In genomic region chr7:120991570-120991969, GRCh38 we compare ENCODE assay signal across 13 cellular contexts. TPM values are rescaled to one million over a fixed set of nuclear protein-coding genes. Genes with fewer than 3 reads are reported as not detected.
DNase-seq lines count a peak whose midpoint lies in the region; ATAC-seq and TF ChIP-seq lines count a peak whose summit lies in the region.
"Had no signal": no experiment of that assay in that cellular context is flagged by ENCODE, and none has a peak within 500 bp of the region (broad histone marks: within the 10 kb centered on the region; RNA-seq: fewer than 3 reads in every experiment).

No MANE protein-coding gene starts in this region.

- H3K36me3 ChIP-seq in MG63: peaks cover 17% of the 10 kb centered on the region
- H3K36me3 ChIP-seq in prostate gland: no peaks in the 10 kb centered on the region
- no peaks in the 10 kb centered on the region for H3K36me3 ChIP-seq in adrenal gland (replicated peaks in 1 of 2)

- DNase-seq in AG04449 (ENCODE audit: low read depth, low spot score) (no peak), MG63 (no peak), erythroblast (lab: John Stamatoyannopoulos, UW) (peak; percentile 18 to 36), prostate gland (ENCODE audit: low spot score) (no peak), adrenal gland (no peak), mucosa of gallbladder (ENCODE audit: low spot score) (no peak)
- DNase-seq: activated CD4-positive, CD25-positive, alpha-beta regulatory T cell; CD4-positive, alpha-beta memory T cell; effector memory CD4-positive, alpha-beta T cell; NCI-H187 had no signal

- H3K4me1 ChIP-seq in prostate gland (replicated peaks): no peaks in the 10 kb centered on the region
- H3K4me1 ChIP-seq in adrenal gland (replicated peaks in 1 of 2): peaks cover 7 to 32% of the 10 kb centered on the region in 2 donors

- H3K4me3 ChIP-seq in AG04449 (ENCODE audit: low read depth, low read length): peak overlapping the region; percentile 63
- peak overlapping the region; percentile 55 for H3K4me3 ChIP-seq in MG63
- H3K4me3 ChIP-seq in prostate gland: peak overlapping the region in 1 of 2 donors; percentile 9
- H3K4me3 ChIP-seq in adrenal gland: peak overlapping the region in 1 of 4 donors; percentile 61

- no peak for TF ChIP-seq POLR2A in erythroblast (IDR thresholded peaks at IDR 0.05; ENCODE audit: low read length)
- no peak for TF ChIP-seq POLR2A in prostate gland (IDR thresholded peaks at IDR 0.05)
- no peak for TF ChIP-seq POLR2A in adrenal gland (IDR thresholded peaks at IDR 0.05)

- ATAC-seq in GM19324 (IDR thresholded peaks at IDR 0.05; ENCODE audit: low FRiP score, unreplicated experiment): no peak
- ATAC-seq in GM21381 (IDR thresholded peaks at IDR 0.05; ENCODE audit: unreplicated experiment): no peak
- ATAC-seq: activated T-helper 17 cell treated with anti-CD3 and anti-CD28 coated beads, Interleukin-2, amount 50 U/mL, for 72 hours had no signal

- intact Hi-C loops in prostate gland (cut with DNase I): no loop called here
- intact Hi-C loops in adrenal gland (cut with DNase I): no loop called here

- POLR2A ChIA-PET in AG04449 (lab: Yijun Ruan, JAX): interaction anchor here (4.4 kb wide), 1 partner anchor 92 kb away, joined by 41 read pairs; no protein-coding TSS in a partner anchor

- H3K9me3 ChIP-seq in MG63 (no peaks in the 10 kb centered on the region), prostate gland (no peaks in the 10 kb centered on the region), adrenal gland (replicated peaks in 1 of 3) (no peaks in the 10 kb centered on the region)

- H3K27me3 ChIP-seq in MG63 (no peaks in the 10 kb centered on the region), prostate gland (replicated peaks; ENCODE audit: insufficient read depth) (no peaks in the 10 kb centered on the region), adrenal gland (no peaks in the 10 kb centered on the region)

- CTCF ChIA-PET in AG04449 (lab: Yijun Ruan, JAX): interaction anchor here (6.9 to 9.1 kb wide), 4 partner anchors 8 to 117 kb away, joined by 90 to 219 read pairs (median 114); no protein-coding TSS in a partner anchor

- 47% methylated on average over 2 of the region's 2 CpGs for WGBS in prostate gland
- 12 to 24% (median 16%) methylated on average over 2 of the region's 2 CpGs for WGBS in adrenal gland, 4 donors

- TF ChIP-seq CTCF in AG04449 (IDR thresholded peaks at IDR 0.05; ENCODE audit: insufficient read depth, low read length, missing control alignments) (no peak), prostate gland (IDR thresholded peaks at IDR 0.05) (no peak), adrenal gland (IDR thresholded peaks at IDR 0.05) (no peak)

- H3K27ac ChIP-seq in prostate gland (peak overlapping the region; percentile 74 to 80), adrenal gland (peak overlapping the region in 1 of 5 donors; percentile 89)

RNA-seq across cellular contexts. Expression of gene CPED1, which starts 3.1 kb away (rescaled TPM):
- 3.3 and 3.7 TPM in 2 replicates for total RNA-seq in MG63 (2014; rRNA removed; shearing (Covaris generic); ENCODE audit: low replicate concordance)
- total RNA-seq in prostate gland (10 to 100 TPM; 10.7 to 23.3 TPM), adrenal gland (10 to 100 TPM; 17.9 to 72.2 (median 49.9) TPM), mucosa of gallbladder (58.6 TPM)
- polyA plus RNA-seq in adrenal gland: 10 to 100 TPM in 1 of 3 donors, 1 to 10 TPM in 2; 5.2 to 13.9 (median 6.4) TPM
- total RNA-seq: activated T-helper 17 cell treated with anti-CD3 and anti-CD28 coated beads, Interleukin-2, amount 50 U/mL, for 72 hours had no signal
- polyA plus RNA-seq: CD4-positive, alpha-beta memory T cell had no signal

RNA-seq across cellular contexts. Expression of gene ING3, which starts 41.0 kb away (rescaled TPM):
- total RNA-seq in MG63 (2014; rRNA removed; shearing (Covaris generic); ENCODE audit: low replicate concordance): 14.1 and 19.1 TPM in 2 replicates
- 10 to 100 TPM; 12.4 to 20.8 TPM for total RNA-seq in prostate gland
- total RNA-seq in adrenal gland: 10 to 100 TPM in 7 of 8 donors, 1 to 10 TPM in 1; 9.1 to 23.4 (median 14.4) TPM
- 10 to 100 TPM in 2 of 3 donors, 1 to 10 TPM in 1; 5.5 to 19.0 (median 10.3) TPM for polyA plus RNA-seq in adrenal gland
- 14.4 TPM for total RNA-seq in mucosa of gallbladder

Comparison
In these comparisons a context has a peak if more than half of its experiments do, and no peak if none do; other contexts are left out.
1. DNase-seq: peak in erythroblast (2 of 2); none in AG04449 (single experiment), MG63 (single experiment), prostate gland (single experiment), adrenal gland (0 of 7) and mucosa of gallbladder (single experiment).